ENCODE assay signal across 17 cellular contexts in genomic region chr4:815464-816146, GRCh38. TPM values are rescaled to one million over a fixed set of nuclear protein-coding genes. Genes with fewer than 3 reads are reported as not detected.
A peak's percentile ranks its signal among the peaks of the same experiment; 100 is the strongest.
DNase-seq lines count a peak whose midpoint lies in the region; ATAC-seq and TF ChIP-seq lines count a peak whose summit lies in the region.
"Had no signal": no experiment of that assay in that cellular context is flagged by ENCODE, and none has a peak within 500 bp of the region (broad histone marks: within the 10 kb centered on the region; RNA-seq: fewer than 3 reads in every experiment).

No MANE protein-coding gene starts in this region.

- no peaks in the 10 kb centered on the region for H3K36me3 ChIP-seq in kidney epithelial cell (ENCODE audit: control insufficient read depth, insufficient read depth, low read length)
- no peaks in the 10 kb centered on the region for H3K36me3 ChIP-seq in left ventricle myocardium inferior
- H3K36me3 ChIP-seq: gastrocnemius medialis, SJSA1 had no signal

- no peak for ATAC-seq in effector memory CD8-positive, alpha-beta T cell (replicated peaks)
- ATAC-seq: gastrocnemius medialis had no signal

- H3K27me3 Mint-ChIP-seq in effector memory CD8-positive, alpha-beta T cell: peaks cover 67 to 97% of the 10 kb centered on the region in 2 donors

- no peak overlapping the region for H3K27ac ChIP-seq in left ventricle myocardium inferior (replicated peaks)
- H3K27ac ChIP-seq: gastrocnemius medialis, SJSA1 had no signal

- no peak overlapping the region for H3K4me3 ChIP-seq in kidney epithelial cell (ENCODE audit: low read depth, low read length)
- H3K4me3 ChIP-seq in left ventricle myocardium inferior: no peak overlapping the region
- H3K4me3 ChIP-seq: gastrocnemius medialis, SJSA1 had no signal

- H3K9me3 ChIP-seq in left ventricle myocardium inferior (replicated peaks): peaks cover 3% of the 10 kb centered on the region
- H3K9me3 ChIP-seq: gastrocnemius medialis, SJSA1 had no signal

- H3K4me1 Mint-ChIP-seq in effector memory CD8-positive, alpha-beta T cell (ENCODE audit: low read depth in 2 of 2): no peaks in the 10 kb centered on the region
- H3K4me1 Mint-ChIP-seq: activated naive CD4-positive, alpha-beta T cell treated with anti-CD3 and anti-CD28 coated beads, Interleukin-2, amount 10 ng/mL, durations not matched to agents 7 days and 5 days; CD14-positive monocyte; nephron had no signal

- DNase-seq in NCI-H1436 treated with DMSO at 0.1 percent for 48 hours (lab: John Stamatoyannopoulos, UW) (peak; percentile 24), NCI-H1436 (lab: John Stamatoyannopoulos, UW) (no peak), NCI-H2029 treated with DMSO at 0.1 percent for 48 hours (lab: John Stamatoyannopoulos, UW) (peak; percentile 72), kidney epithelial cell (ENCODE audit: low read depth) (peak; percentile 23), renal cortical epithelial cell (ENCODE audit: low read depth) (peak; percentile 61), NCI-H774 (lab: John Stamatoyannopoulos, UW) (no peak), left ventricle myocardium inferior (no peak)
- DNase-seq in effector memory CD8-positive, alpha-beta T cell: no peak
- DNase-seq: activated naive CD4-positive, alpha-beta T cell treated with anti-CD3 and anti-CD28 coated beads, Interleukin-2, amount 10 ng/mL, durations not matched to agents 7 days and 5 days; EL; gastrocnemius medialis; NCI-H345; retina had no signal

- H3K36me3 Mint-ChIP-seq in effector memory CD8-positive, alpha-beta T cell (ENCODE audit: insufficient read depth): no peaks in the 10 kb centered on the region
- H3K36me3 Mint-ChIP-seq: activated naive CD4-positive, alpha-beta T cell treated with anti-CD3 and anti-CD28 coated beads, Interleukin-2, amount 10 ng/mL, durations not matched to agents 7 days and 5 days; CD14-positive monocyte had no signal

- H3K4me1 ChIP-seq in left ventricle myocardium inferior: no peaks in the 10 kb centered on the region
- H3K4me1 ChIP-seq: gastrocnemius medialis, SJSA1 had no signal

- H3K27me3 ChIP-seq in kidney epithelial cell (ENCODE audit: control insufficient read depth, insufficient read depth, low read length) (peaks cover 41% of the 10 kb centered on the region), left ventricle myocardium inferior (ENCODE audit: low read depth) (peaks cover 93% of the 10 kb centered on the region)

- intact Hi-C loops in left ventricle myocardium inferior (cut with micrococcal nuclease): no loop called here

- H3K4me3 Mint-ChIP-seq in effector memory CD8-positive, alpha-beta T cell: no peak overlapping the region
- H3K4me3 Mint-ChIP-seq: activated naive CD4-positive, alpha-beta T cell treated with anti-CD3 and anti-CD28 coated beads, Interleukin-2, amount 10 ng/mL, durations not matched to agents 7 days and 5 days; nephron; T-helper 2 cell treated with Interferon-gamma antibody and Interleukin-4, amounts not matched to agents 5 μg/mL and 100 μg/mL, for 36 hours had no signal

- no peak for TF ChIP-seq CTCF in kidney epithelial cell (IDR thresholded peaks at IDR 0.05; ENCODE audit: insufficient read depth, low read length, poor library complexity, severe bottlenecking)
- no peak for TF ChIP-seq CTCF in left ventricle myocardium inferior (IDR thresholded peaks at IDR 0.05; ENCODE audit: borderline replicate concordance)

- H3K9me3 Mint-ChIP-seq in effector memory CD8-positive, alpha-beta T cell: no peaks in the 10 kb centered on the region
- H3K9me3 Mint-ChIP-seq: activated naive CD4-positive, alpha-beta T cell treated with anti-CD3 and anti-CD28 coated beads, Interleukin-2, amount 10 ng/mL, durations not matched to agents 7 days and 5 days; nephron; T-helper 2 cell treated with Interferon-gamma antibody and Interleukin-4, amounts not matched to agents 5 μg/mL and 100 μg/mL, for 36 hours had no signal

- H3K27ac Mint-ChIP-seq in effector memory CD8-positive, alpha-beta T cell: no peak overlapping the region
- H3K27ac Mint-ChIP-seq: activated naive CD4-positive, alpha-beta T cell treated with anti-CD3 and anti-CD28 coated beads, Interleukin-2, amount 10 ng/mL, durations not matched to agents 7 days and 5 days; CD14-positive monocyte; nephron; T-helper 2 cell treated with Interferon-gamma antibody and Interleukin-4, amounts not matched to agents 5 μg/mL and 100 μg/mL, for 36 hours had no signal

RNA-seq across cellular contexts. Expression of gene CPLX1, which starts 10.3 kb away (rescaled TPM):
- total RNA-seq in kidney epithelial cell (0.17 TPM in 1 of 2 replicates, not detected in the other), renal cortical epithelial cell (under 0.01 and 0.15 TPM in 2 replicates), left ventricle myocardium inferior (4.8 TPM)
- total RNA-seq: SJSA1 had no signal

Comparison
In these comparisons a context has a peak if more than half of its experiments do, and no peak if none do; other contexts are left out.
1. DNase-seq: peak in NCI-H1436 treated with DMSO at 0.1 percent for 48 hours (single experiment), NCI-H2029 treated with DMSO at 0.1 percent for 48 hours (single experiment), kidney epithelial cell (single experiment) and renal cortical epithelial cell (single experiment); none in NCI-H1436 (single experiment), NCI-H774 (single experiment), left ventricle myocardium inferior (single experiment) and effector memory CD8-positive, alpha-beta T cell (0 of 3).